Comparison of ENCODE assay signal across 12 cellular contexts in genomic region chr18:48829443-48830149, GRCh38.
DNase-seq lines count a peak whose midpoint lies in the region; ATAC-seq and TF ChIP-seq lines count a peak whose summit lies in the region.
"Had no signal": no experiment of that assay in that cellular context is flagged by ENCODE, and none has a peak within 500 bp of the region (broad histone marks: within the 10 kb centered on the region; RNA-seq: fewer than 3 reads in every experiment).

No MANE protein-coding gene starts in this region.

- peak overlapping the region; percentile 94 to 95 for H3K27ac ChIP-seq in SK-N-SH (ENCODE audit: low read depth in 2 of 2, low read length in 1 of 2)
- H3K27ac ChIP-seq in WERI-Rb-1: no peak overlapping the region; the same call in none of the 2 replicates
- H3K27ac ChIP-seq: HL-60 had no signal

- peak overlapping the region in 4 of 5 donors; percentile 50 to 97 (median 92) for H3K4me3 Mint-ChIP-seq in immature natural killer cell

- 96% methylated on average over 5 of the region's 13 CpGs for WGBS in SK-N-SH (ENCODE audit: low lambda C conversion rate)

- peaks cover 39% of the 10 kb centered on the region for H3F3A ChIP-seq in SK-N-SH (replicated peaks; ENCODE audit: insufficient read depth)

- no peak for TF ChIP-seq CTCF in SK-N-SH (IDR thresholded peaks at IDR 0.05)
- TF ChIP-seq CTCF in WERI-Rb-1 (IDR thresholded peaks at IDR 0.05; ENCODE audit: low read depth, low read length): no peak

- peak overlapping the region; percentile 89 to 100 (median 97) for H3K27ac Mint-ChIP-seq in immature natural killer cell

- H3K36me3 Mint-ChIP-seq in immature natural killer cell: peaks cover 11 to 28% (median 17%) of the 10 kb centered on the region in 3 donors

- TF ChIP-seq RAD21 in SK-N-SH (IDR thresholded peaks at IDR 0.05; ENCODE audit: low read length): no peak

- H3K4me1 ChIP-seq in SK-N-SH (ENCODE audit: control insufficient read depth in 1 of 2, insufficient read depth in 2 of 2, low read depth in 1 of 2, low read length in 1 of 2): peaks cover 52 to 57% of the 10 kb centered on the region in 2 experiments
- H3K4me1 ChIP-seq: HAP-1 had no signal

- H3K36me3 ChIP-seq in SK-N-SH (replicated peaks in 1 of 2; ENCODE audit: control insufficient read depth in 1 of 2, insufficient read depth in 2 of 2, low read length in 1 of 2) (peaks cover 0 to 10% of the 10 kb centered on the region in 2 experiments), WERI-Rb-1 (no peaks in the 10 kb centered on the region; the same call in 1 of the 2 replicates)
- H3K36me3 ChIP-seq: HAP-1 had no signal

- no peak for DNase-seq in SK-N-SH
- peak; percentile 12 for DNase-seq in WERI-Rb-1
- no peak for DNase-seq in immature natural killer cell
- DNase-seq in stimulated activated naive CD8-positive, alpha-beta T cell treated with anti-CD3 and anti-CD28 coated beads, Interleukin-15, Interleukin-2, amounts not matched to agents 100 U/mL and 50 U/mL, for 24 hours: peak; percentile 9
- no peak for DNase-seq in amygdala (lab: John Stamatoyannopoulos, UW)
- no peak for DNase-seq in kidney tubule cell (ENCODE audit: low spot score)
- DNase-seq: NCI-H1694 had no signal

- no peak overlapping the region for H2AFZ ChIP-seq in SK-N-SH (ENCODE audit: low read depth)

- CTCF ChIA-PET in SK-N-SH (lab: Yijun Ruan, JAX): interaction anchor here (1.0 to 2.2 kb wide), 6 partner anchors 25 to 167 kb away, joined by 3 to 11 read pairs (median 4); no protein-coding TSS in a partner anchor

- H3K4me3 ChIP-seq in SK-N-SH (ENCODE audit: low read depth in 2 of 2, low read length in 1 of 2) (no peak overlapping the region), WERI-Rb-1 (ENCODE audit: low read depth, low read length) (no peak overlapping the region)
- H3K4me3 ChIP-seq: A549, HAP-1 had no signal

- no peak for TF ChIP-seq EP300 in SK-N-SH (IDR thresholded peaks at IDR 0.05; ENCODE audit: borderline replicate concordance in 1 of 2, low read depth in 1 of 2, low read length in 1 of 2)

- no peaks in the 10 kb centered on the region for H3K9me2 ChIP-seq in SK-N-SH

- ATAC-seq in SK-N-SH treated with all-trans-retinoic acid at 6 μM for 48 hours (no peak), HG02973 (IDR thresholded peaks at IDR 0.05; ENCODE audit: unreplicated experiment) (no peak)
- ATAC-seq in stimulated activated naive CD8-positive, alpha-beta T cell treated with anti-CD3 and anti-CD28 coated beads, Interleukin-15, Interleukin-2, amounts not matched to agents 100 U/mL and 50 U/mL, for 24 hours: no peak
- ATAC-seq: A549 had no signal

- POLR2A ChIA-PET in SK-N-SH (lab: Yijun Ruan, JAX): no interaction called here

- peaks cover 96% of the 10 kb centered on the region for H3K79me2 ChIP-seq in SK-N-SH (ENCODE audit: insufficient read depth)

- no peaks in the 10 kb centered on the region for H3K9me3 ChIP-seq in SK-N-SH
- H3K9me3 ChIP-seq in WERI-Rb-1 (ENCODE audit: severe bottlenecking): no peaks in the 10 kb centered on the region
- H3K9me3 ChIP-seq: A549, HAP-1 had no signal

- no peaks in the 10 kb centered on the region for H3K27me3 ChIP-seq in SK-N-SH (ENCODE audit: insufficient read depth)
- H3K27me3 ChIP-seq in WERI-Rb-1 (ENCODE audit: insufficient read depth, low read depth, severe bottlenecking): no peaks in the 10 kb centered on the region

- peaks cover 71 to 86% of the 10 kb centered on the region in 2 donors for H3K4me1 Mint-ChIP-seq in immature natural killer cell

- H3K9ac ChIP-seq in SK-N-SH: no peak overlapping the region; the same call in 1 of the 2 replicates

- H3K9me3 Mint-ChIP-seq in immature natural killer cell: no peaks in the 10 kb centered on the region

- no peaks in the 10 kb centered on the region for H4K20me1 ChIP-seq in SK-N-SH (ENCODE audit: insufficient read depth)

- peak overlapping the region; percentile 86; the same call in 1 of the 2 replicates for H3K4me2 ChIP-seq in SK-N-SH
- H3K4me2 ChIP-seq: A549 had no signal

- peaks cover 4 to 10% (median 9%) of the 10 kb centered on the region in 3 donors for H3K27me3 Mint-ChIP-seq in immature natural killer cell (ENCODE audit: low read depth in 3 of 3)

TF ChIP-seq in SK-N-SH, 30 proteins besides CTCF, POLR2A, EP300 and RAD21:
- TF ChIP-seq RXRA (IDR thresholded peaks at IDR 0.05; ENCODE audit: borderline replicate concordance, low read depth) (no peak), GABPA (IDR thresholded peaks at IDR 0.05; ENCODE audit: low read depth) (no peak), MEF2A (IDR thresholded peaks at IDR 0.05; ENCODE audit: borderline replicate concordance, low read depth) (no peak), JUND (IDR thresholded peaks at IDR 0.05) (no peak), RFX5 (IDR thresholded peaks at IDR 0.05; ENCODE audit: low read length) (no peak), POLR2AphosphoS5 (IDR thresholded peaks at IDR 0.05; ENCODE audit: low read depth, low read length) (no peak), SMC3 (IDR thresholded peaks at IDR 0.05; ENCODE audit: low read depth, low read length) (no peak), RCOR1 (IDR thresholded peaks at IDR 0.05; ENCODE audit: low read length) (no peak), SIN3A (IDR thresholded peaks at IDR 0.05; ENCODE audit: borderline replicate concordance, low read depth, low read length) (no peak), GATA2 (CRISPR knock-in tag; IDR thresholded peaks at IDR 0.05) (no peak), YY1 (IDR thresholded peaks at IDR 0.05; ENCODE audit: low read depth) (no peak), EZH2phosphoT487 (IDR thresholded peaks at IDR 0.05; ENCODE audit: borderline replicate concordance, low read depth) (no peak)
- TF ChIP-seq, protein P1, sequence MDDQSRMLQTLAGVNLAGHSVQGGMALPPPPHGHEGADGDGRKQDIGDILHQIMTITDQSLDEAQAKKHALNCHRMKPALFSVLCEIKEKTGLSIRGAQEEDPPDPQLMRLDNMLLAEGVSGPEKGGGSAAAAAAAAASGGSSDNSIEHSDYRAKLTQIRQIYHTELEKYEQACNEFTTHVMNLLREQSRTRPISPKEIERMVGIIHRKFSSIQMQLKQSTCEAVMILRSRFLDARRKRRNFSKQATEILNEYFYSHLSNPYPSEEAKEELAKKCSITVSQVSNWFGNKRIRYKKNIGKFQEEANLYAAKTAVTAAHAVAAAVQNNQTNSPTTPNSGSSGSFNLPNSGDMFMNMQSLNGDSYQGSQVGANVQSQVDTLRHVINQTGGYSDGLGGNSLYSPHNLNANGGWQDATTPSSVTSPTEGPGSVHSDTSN (IDR thresholded peaks at IDR 0.05): no peak
- TF ChIP-seq, protein P2, sequence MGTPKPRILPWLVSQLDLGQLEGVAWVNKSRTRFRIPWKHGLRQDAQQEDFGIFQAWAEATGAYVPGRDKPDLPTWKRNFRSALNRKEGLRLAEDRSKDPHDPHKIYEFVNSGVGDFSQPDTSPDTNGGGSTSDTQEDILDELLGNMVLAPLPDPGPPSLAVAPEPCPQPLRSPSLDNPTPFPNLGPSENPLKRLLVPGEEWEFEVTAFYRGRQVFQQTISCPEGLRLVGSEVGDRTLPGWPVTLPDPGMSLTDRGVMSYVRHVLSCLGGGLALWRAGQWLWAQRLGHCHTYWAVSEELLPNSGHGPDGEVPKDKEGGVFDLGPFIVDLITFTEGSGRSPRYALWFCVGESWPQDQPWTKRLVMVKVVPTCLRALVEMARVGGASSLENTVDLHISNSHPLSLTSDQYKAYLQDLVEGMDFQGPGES (IDR thresholded peaks at IDR 0.05; ENCODE audit: low read depth, low read length): no peak

TF ChIP-seq in SK-N-SH treated with all-trans-retinoic acid at 6 μM for 48 hours, 23 proteins besides CTCF, POLR2A, EP300 and RAD21:
- TF ChIP-seq, protein P3, sequence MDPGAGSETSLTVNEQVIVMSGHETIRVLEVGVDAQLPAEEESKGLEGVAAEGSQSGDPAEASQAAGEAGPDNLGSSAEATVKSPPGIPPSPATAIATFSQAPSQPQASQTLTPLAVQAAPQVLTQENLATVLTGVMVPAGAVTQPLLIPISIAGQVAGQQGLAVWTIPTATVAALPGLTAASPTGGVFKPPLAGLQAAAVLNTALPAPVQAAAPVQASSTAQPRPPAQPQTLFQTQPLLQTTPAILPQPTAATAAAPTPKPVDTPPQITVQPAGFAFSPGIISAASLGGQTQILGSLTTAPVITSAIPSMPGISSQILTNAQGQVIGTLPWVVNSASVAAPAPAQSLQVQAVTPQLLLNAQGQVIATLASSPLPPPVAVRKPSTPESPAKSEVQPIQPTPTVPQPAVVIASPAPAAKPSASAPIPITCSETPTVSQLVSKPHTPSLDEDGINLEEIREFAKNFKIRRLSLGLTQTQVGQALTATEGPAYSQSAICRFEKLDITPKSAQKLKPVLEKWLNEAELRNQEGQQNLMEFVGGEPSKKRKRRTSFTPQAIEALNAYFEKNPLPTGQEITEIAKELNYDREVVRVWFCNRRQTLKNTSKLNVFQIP (CRISPR knock-in tag; IDR thresholded peaks at IDR 0.05; ENCODE audit: borderline replicate concordance, low read depth): no peak

Comparison
In these comparisons a context has a peak if more than half of its experiments do, and no peak if none do; other contexts are left out.
1. DNase-seq: peak in WERI-Rb-1 (single experiment) and stimulated activated naive CD8-positive, alpha-beta T cell treated with anti-CD3 and anti-CD28 coated beads, Interleukin-15, Interleukin-2, amounts not matched to agents 100 U/mL and 50 U/mL, for 24 hours (single experiment); none in SK-N-SH (single experiment), immature natural killer cell (0 of 3), amygdala (0 of 56) and kidney tubule cell (single experiment).